1 cellular context compared by ENCODE assay signal in genomic region chr1:234772345-234773147, GRCh38.
TF ChIP-seq lines count a peak whose summit lies in the region.

No MANE protein-coding gene starts in this region.

TF ChIP-seq in A549, 52 proteins besides CTCF, POLR2A, EP300 and RAD21 (continued from another document):
- TF ChIP-seq REST (IDR thresholded peaks at IDR 0.05) (no peak), ZFP36 (IDR thresholded peaks at IDR 0.05; ENCODE audit: borderline replicate concordance, partially characterized antibody) (no peak), ESRRA (IDR thresholded peaks at IDR 0.05; ENCODE audit: borderline replicate concordance, low read length) (no peak), SMC3 (IDR thresholded peaks at IDR 0.05) (peak; percentile 80), ZSCAN20 (CRISPR knock-in tag; IDR thresholded peaks at IDR 0.05) (no peak; the same call in 1 of the 2 replicates), HES2 (IDR thresholded peaks at IDR 0.05) (no peak), ATOH8 (CRISPR knock-in tag; IDR thresholded peaks at IDR 0.05; ENCODE audit: low read depth) (peak; percentile 91), RNF2 (IDR thresholded peaks at IDR 0.05; ENCODE audit: borderline replicate concordance, low read depth) (no peak), TFCP2L1 (CRISPR knock-in tag; IDR thresholded peaks at IDR 0.05) (no peak), RFX5 (IDR thresholded peaks at IDR 0.05) (no peak), E2F6 (IDR thresholded peaks at IDR 0.05; ENCODE audit: borderline replicate concordance, low read depth) (0 out of 2 replicates have a peak, but pooled peaks have one; percentile 80), CBX8 (IDR thresholded peaks at IDR 0.05) (no peak), MYC (IDR thresholded peaks at IDR 0.05; ENCODE audit: borderline replicate concordance, low read length) (peak; percentile 58; the same call in 1 of the 2 replicates), ZNF302 (CRISPR knock-in tag; IDR thresholded peaks at IDR 0.05) (peak; percentile 71), MAZ (IDR thresholded peaks at IDR 0.05; ENCODE audit: borderline replicate concordance, low read depth, low read length) (no peak), RCOR1 (IDR thresholded peaks at IDR 0.05; ENCODE audit: low read depth, low read length) (0 out of 2 replicates have a peak, but pooled peaks have one; percentile 19), HMGXB4 (CRISPR knock-in tag; IDR thresholded peaks at IDR 0.05; ENCODE audit: borderline replicate concordance) (no peak), FOXS1 (CRISPR knock-in tag; IDR thresholded peaks at IDR 0.05) (peak; percentile 68; the same call in 1 of the 2 replicates), PBX3 (IDR thresholded peaks at IDR 0.05) (0 out of 2 replicates have a peak, but pooled peaks have one; percentile 26), JUNB (IDR thresholded peaks at IDR 0.05) (peak; percentile 96), BHLHE40 (IDR thresholded peaks at IDR 0.05; ENCODE audit: low read depth, low read length) (no peak), JUN (IDR thresholded peaks at IDR 0.05) (peak; percentile 93 to 95; a peak in 4 of 5 replicates), ELK1 (IDR thresholded peaks at IDR 0.05; ENCODE audit: low read depth, low read length) (no peak)
